Comparison of ENCODE assay signal across 12 cellular contexts in the genomic region with DNA sequence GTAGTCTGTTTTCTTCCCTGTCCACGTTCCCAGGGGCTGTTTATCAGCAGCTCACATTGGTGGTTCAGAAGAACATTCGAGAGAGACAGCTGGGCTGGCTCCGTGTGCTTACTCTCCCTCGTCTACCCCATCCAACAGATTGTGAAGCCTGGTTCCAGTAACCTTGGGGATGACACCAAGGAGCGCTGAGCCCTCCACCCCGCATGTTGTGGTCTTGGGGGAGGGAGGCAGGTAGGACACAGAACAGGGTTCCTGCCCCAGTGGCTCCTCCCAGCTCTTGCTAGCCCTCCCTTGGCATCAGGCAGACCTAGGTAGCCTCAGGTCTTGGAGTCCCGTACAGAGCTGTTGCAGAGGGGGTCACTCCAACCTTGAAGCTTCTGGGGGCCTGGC. TPM values are rescaled to one million over a fixed set of nuclear protein-coding genes. Genes with fewer than 3 reads are reported as not detected.
A peak's percentile ranks its signal among the peaks of the same experiment; 100 is the strongest.
DNase-seq lines count a peak whose midpoint lies in the region; ATAC-seq, FAIRE-seq and TF ChIP-seq lines count a peak whose summit lies in the region.
"Had no signal": no experiment of that assay in that cellular context is flagged by ENCODE, and none has a peak within 500 bp of the region (broad histone marks: within the 10 kb centered on the region; RNA-seq: fewer than 3 reads in every experiment).

No MANE protein-coding gene starts in this region.

- H3K9me3 ChIP-seq in liver (ENCODE audit: control insufficient read depth in 4 of 4, low read length in 3 of 4): no peaks in the 10 kb centered on the region
- H3K9me3 ChIP-seq in HepG2 (ENCODE audit: low read length): no peaks in the 10 kb centered on the region
- no peaks in the 10 kb centered on the region for H3K9me3 ChIP-seq in vagina
- H3K9me3 ChIP-seq: ovary had no signal

- H3K4me1 Mint-ChIP-seq in activated naive CD8-positive, alpha-beta T cell treated with anti-CD3 and anti-CD28 coated beads for 36 hours: peaks cover 96% of the 10 kb centered on the region
- peaks cover 79% of the 10 kb centered on the region for H3K4me1 Mint-ChIP-seq in memory B cell

- ATAC-seq in HepG2 (no peak), memory B cell (ENCODE audit: low read depth) (no peak), HG02763 (IDR thresholded peaks at IDR 0.05; ENCODE audit: unreplicated experiment) (no peak)

- H3K4me2 ChIP-seq in HepG2 (ENCODE audit: low read depth, low read length): no peak overlapping the region

- H3K4me1 ChIP-seq in liver (ENCODE audit: control insufficient read depth in 4 of 4, insufficient read depth in 4 of 4, low read length in 3 of 4) (peaks cover 25 to 73% (median 59%) of the 10 kb centered on the region in 4 donors), HepG2 (ENCODE audit: insufficient read depth, low read length) (peaks cover 10% of the 10 kb centered on the region; the same call in 1 of the 2 replicates), vagina (peaks cover 100% of the 10 kb centered on the region)

- no peaks in the 10 kb centered on the region for H3K36me3 ChIP-seq in liver (ENCODE audit: control insufficient read depth in 4 of 4, insufficient read depth in 3 of 4, low read depth in 1 of 4, low read length in 3 of 4)
- H3K36me3 ChIP-seq in HepG2 (replicated peaks in 1 of 2; ENCODE audit: control insufficient read depth in 1 of 2, insufficient read depth in 2 of 2, low read length in 2 of 2): 0 out of 5 replicates have a peak, but pooled peaks cover 0 to 8% of the 10 kb centered on the region in 2 experiments
- no peaks in the 10 kb centered on the region for H3K36me3 ChIP-seq in vagina
- H3K36me3 ChIP-seq: ovary had no signal

- CTCF ChIA-PET in HepG2 (lab: Yijun Ruan, JAX; ENCODE audit: low intra/inter-chr PET ratio, low total read pairs): no interaction called here

- no peak for TF ChIP-seq RAD21 in liver (IDR thresholded peaks at IDR 0.05)
- no peak for TF ChIP-seq RAD21 in HepG2 (CRISPR knock-in tag; IDR thresholded peaks at IDR 0.05)

- intact Hi-C loops in HepG2 (cut with micrococcal nuclease; ENCODE audit: unreplicated experiment) (no loop called here), vagina (cut with DNase I) (loop anchor here (10.0 kb wide), 1 partner anchor 125 kb away; no protein-coding TSS in a partner anchor)

- POLR2A ChIA-PET in HepG2 (lab: Yijun Ruan, JAX): no interaction called here

- 66% methylated on average over 7 of the region's 7 CpGs for WGBS in liver
- 94% methylated on average over 7 of the region's 7 CpGs for WGBS in HepG2 (ENCODE audit: low lambda C conversion rate)

- H3K27me3 ChIP-seq in liver (ENCODE audit: control insufficient read depth in 4 of 4, insufficient read depth in 4 of 4, low read length in 3 of 4) (no peaks in the 10 kb centered on the region), HepG2 (ENCODE audit: control insufficient read depth in 1 of 2, insufficient read depth in 2 of 2, low read length in 2 of 2) (no peaks in the 10 kb centered on the region), vagina (no peaks in the 10 kb centered on the region)
- H3K27me3 ChIP-seq: ovary had no signal

- H3K36me3 Mint-ChIP-seq in activated naive CD8-positive, alpha-beta T cell treated with anti-CD3 and anti-CD28 coated beads for 36 hours: peaks cover 54% of the 10 kb centered on the region
- peaks cover 11% of the 10 kb centered on the region for H3K36me3 Mint-ChIP-seq in memory B cell

- no peak overlapping the region for H2AFZ ChIP-seq in HepG2 (ENCODE audit: low read length)

- H3K9ac ChIP-seq in liver (ENCODE audit: low read depth in 1 of 2, low read length in 2 of 2): no peak overlapping the region
- no peak overlapping the region for H3K9ac ChIP-seq in HepG2 (ENCODE audit: insufficient read depth, low read depth, low read length)

- H4K20me1 ChIP-seq in HepG2 (ENCODE audit: insufficient read depth, low read length): peaks cover 3% of the 10 kb centered on the region

- in situ Hi-C loops in HepG2 (cut with HindIII; ENCODE audit: extremely low pct_ligation_motif_present, low pct_unique_long_range_greater_than_20kb): no loop called here

- peak overlapping the region; percentile 99 for H3K27ac Mint-ChIP-seq in activated naive CD8-positive, alpha-beta T cell treated with anti-CD3 and anti-CD28 coated beads for 36 hours
- H3K27ac Mint-ChIP-seq in memory B cell: peak overlapping the region; percentile 76

- no TSS peak for BruUV-seq in HepG2 (replicated peaks; lab: Mats Ljungman, UMichigan)

- H3K79me2 ChIP-seq in HepG2 (ENCODE audit: insufficient read depth, low read length): peaks cover 26% of the 10 kb centered on the region

- peak overlapping the region; percentile 81 for H3K4me3 Mint-ChIP-seq in activated naive CD8-positive, alpha-beta T cell treated with anti-CD3 and anti-CD28 coated beads for 36 hours
- H3K4me3 Mint-ChIP-seq in memory B cell: peak overlapping the region; percentile 66

- H3K27ac ChIP-seq in liver (ENCODE audit: low read depth in 1 of 2, low read length in 2 of 2) (peak overlapping the region; percentile 48 to 57), HepG2 (ENCODE audit: extremely low read length, insufficient read depth, low read length) (no peak overlapping the region), vagina (peak overlapping the region; percentile 95)

- TF ChIP-seq CTCF in liver (IDR thresholded peaks at IDR 0.05; ENCODE audit: low read depth, low read length, missing input control) (no peak), HepG2 (CRISPR knock-in tag; IDR thresholded peaks at IDR 0.05) (no peak), vagina (IDR thresholded peaks at IDR 0.05) (no peak)

- DNase-seq in HepG2 (ENCODE audit: low spot score) (no peak), memory B cell (ENCODE audit: low spot score in 2 of 2) (no peak), vagina (ENCODE audit: extremely low spot score in 2 of 2) (no peak), anterior cingulate cortex (lab: John Stamatoyannopoulos, UW) (no peak), islet precursor cell (no peak)
- DNase-seq in activated naive CD8-positive, alpha-beta T cell treated with anti-CD3 and anti-CD28 coated beads for 36 hours: no peak
- DNase-seq: head of caudate nucleus, NCI-H2227 treated with DMSO at 0.1 percent for 48 hours, ovary had no signal

- TF ChIP-seq EP300 in HepG2 (IDR thresholded peaks at IDR 0.05; ENCODE audit: low read depth in 2 of 2, low read length in 2 of 2): no peak
- TF ChIP-seq EP300 in HepG2 (CRISPR knock-in tag; IDR thresholded peaks at IDR 0.05; ENCODE audit: borderline replicate concordance): no peak

- no peak for FAIRE-seq in HepG2 (lab: Jason Lieb, UNC)
- FAIRE-seq: TTC549 had no signal

- peaks cover 1% of the 10 kb centered on the region for H3K9me3 Mint-ChIP-seq in activated naive CD8-positive, alpha-beta T cell treated with anti-CD3 and anti-CD28 coated beads for 36 hours
- no peaks in the 10 kb centered on the region for H3K9me3 Mint-ChIP-seq in memory B cell

- H3K4me3 ChIP-seq in liver (ENCODE audit: low read depth in 1 of 3, low read length in 3 of 3) (no peak overlapping the region), HepG2 (replicated peaks in 1 of 3; ENCODE audit: insufficient read depth in 1 of 3, low read depth in 2 of 3, low read length in 3 of 3) (no peak overlapping the region), vagina (no peak overlapping the region)
- H3K4me3 ChIP-seq: ovary had no signal

- H3K27me3 Mint-ChIP-seq in activated naive CD8-positive, alpha-beta T cell treated with anti-CD3 and anti-CD28 coated beads for 36 hours: no peaks in the 10 kb centered on the region
- no peaks in the 10 kb centered on the region for H3K27me3 Mint-ChIP-seq in memory B cell

- TF ChIP-seq POLR2A in HepG2 (IDR thresholded peaks at IDR 0.05; ENCODE audit: insufficient read depth in 1 of 2, low read depth in 2 of 2, low read length in 2 of 2) (no peak), vagina (IDR thresholded peaks at IDR 0.05) (no peak)

TF ChIP-seq in liver, 16 proteins besides CTCF, POLR2A, EP300 and RAD21 (continues in another document):
- TF ChIP-seq YY1 (IDR thresholded peaks at IDR 0.05) (no peak), JUND (IDR thresholded peaks at IDR 0.05) (no peak), HNF4A (conservative IDR thresholded peaks at IDR 0.05) (no peak)
- TF ChIP-seq, protein P1, sequence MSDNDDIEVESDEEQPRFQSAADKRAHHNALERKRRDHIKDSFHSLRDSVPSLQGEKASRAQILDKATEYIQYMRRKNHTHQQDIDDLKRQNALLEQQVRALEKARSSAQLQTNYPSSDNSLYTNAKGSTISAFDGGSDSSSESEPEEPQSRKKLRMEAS (IDR thresholded peaks at IDR 0.05): no peak

TF ChIP-seq in HepG2, 621 proteins besides CTCF, POLR2A, EP300 and RAD21 (continues in another document):
- no peak for TF ChIP-seq ATM (IDR thresholded peaks at IDR 0.05; ENCODE audit: borderline replicate concordance)
- no peak for TF ChIP-seq RFXAP (CRISPR knock-in tag; IDR thresholded peaks at IDR 0.05; ENCODE audit: borderline replicate concordance)
- TF ChIP-seq NFRKB (IDR thresholded peaks at IDR 0.05): no peak
- no peak for TF ChIP-seq HNF4A (CRISPR knock-in tag; IDR thresholded peaks at IDR 0.05)
- no peak for TF ChIP-seq HOXD1 (CRISPR knock-in tag; IDR thresholded peaks at IDR 0.05)

RNA-seq across cellular contexts. Expression of a gene that starts 33.1 kb away (rescaled TPM):
- total RNA-seq in liver: 10 to 100 TPM; 64.6 to 77.1 TPM
- 10 to 100 TPM; 17.4 to 50.5 TPM for polyA plus RNA-seq in liver
- total RNA-seq in HepG2 (2016; rRNA removed; fragmentation: Illumina TruSeq; extraction: Trizol): 25.1 and 27.8 TPM in 2 replicates
- 1.4 and 2.8 TPM in 2 replicates for total RNA-seq in HepG2 (2016; cell fraction: cytosol; rRNA removed; fragmentation: Illumina TruSeq; extraction: Trizol; ENCODE audit: low read depth)
- 21.2 and 24.1 TPM in 2 replicates for total RNA-seq in HepG2 (2016; cell fraction: insoluble cytoplasmic fraction; rRNA removed; fragmentation: Illumina TruSeq; extraction: Trizol)
- total RNA-seq in HepG2 (2016; cell fraction: membrane; rRNA removed; fragmentation: Illumina TruSeq; extraction: Trizol): 6.8 and 8.3 TPM in 2 replicates
- total RNA-seq in HepG2 (2016; cell fraction: nucleus; rRNA removed; fragmentation: Illumina TruSeq; extraction: Trizol): 13.1 and 18.9 TPM in 2 replicates
- 16.8 and 18.8 TPM in 2 replicates for polyA plus RNA-seq in HepG2 (2011; rRNA removed)
- 9.1 and 11.1 TPM in 2 replicates for polyA plus RNA-seq in HepG2 (2011; cell fraction: cytosol; rRNA removed)
- polyA plus RNA-seq in HepG2 (2011; cell fraction: nucleus; rRNA removed): 12.3 and 14.2 TPM in 2 replicates
- 22.0 and 24.4 TPM in 2 replicates for polyA plus RNA-seq in HepG2 (2012)
- polyA plus RNA-seq in HepG2 (2016; cell fraction: cytosol; fragmentation: Illumina TruSeq; extraction: Trizol; ENCODE audit: low read depth): 1.1 and 2.1 TPM in 2 replicates
- polyA plus RNA-seq in HepG2 (2016; cell fraction: insoluble cytoplasmic fraction; fragmentation: Illumina TruSeq; extraction: Trizol; ENCODE audit: low read depth): 31.2 and 34.3 TPM in 2 replicates
- 5.5 and 7.5 TPM in 2 replicates for polyA plus RNA-seq in HepG2 (2016; cell fraction: membrane; fragmentation: Illumina TruSeq; extraction: Trizol; ENCODE audit: low read depth)
- polyA plus RNA-seq in HepG2 (2016; cell fraction: nucleus; fragmentation: Illumina TruSeq; extraction: Trizol; ENCODE audit: insufficient read depth, low read depth): 30.0 and 34.4 TPM in 2 replicates
- polyA minus RNA-seq in HepG2 (2011; rRNA and poly(A)+ RNA removed; ENCODE audit: low replicate concordance): 23.8 and 65.8 TPM in 2 replicates
- polyA minus RNA-seq in HepG2 (2011; cell fraction: cytosol; rRNA and poly(A)+ RNA removed): 12.2 and 13.9 TPM in 2 replicates
- polyA minus RNA-seq in HepG2 (2011; cell fraction: nucleus; rRNA and poly(A)+ RNA removed): 6.3 and 8.8 TPM in 2 replicates
- total RNA-seq in activated naive CD8-positive, alpha-beta T cell treated with anti-CD3 and anti-CD28 coated beads for 36 hours: 100 to 1,000 TPM; 110 to 111 TPM
- 30.9 TPM for total RNA-seq in vagina
